In genomic region chr1:2429780-2430591, GRCh38 we compare ENCODE assay signal across 11 cellular contexts. TPM values are rescaled to one million over a fixed set of nuclear protein-coding genes. Genes with fewer than 3 reads are reported as not detected.
DNase-seq lines count a peak whose midpoint lies in the region; ATAC-seq, FAIRE-seq and TF ChIP-seq lines count a peak whose summit lies in the region.
"Had no signal": no experiment of that assay in that cellular context is flagged by ENCODE, and none has a peak within 500 bp of the region (broad histone marks: within the 10 kb centered on the region; RNA-seq: fewer than 3 reads in every experiment).

No MANE protein-coding gene starts in this region.

- intact Hi-C loops in CD14-positive monocyte (cut with micrococcal nuclease) (no loop called here), HepG2 (cut with micrococcal nuclease; ENCODE audit: unreplicated experiment) (no loop called here)

- H3K4me1 ChIP-seq in HEK293 (ENCODE audit: control insufficient read depth, insufficient read depth, low read length): no peaks in the 10 kb centered on the region
- H3K4me1 ChIP-seq in HepG2 (ENCODE audit: insufficient read depth, low read length): no peaks in the 10 kb centered on the region

- BruUV-seq in HepG2 (replicated peaks; lab: Mats Ljungman, UMichigan): no TSS peak

- H3K4me3 ChIP-seq in HEK293 (ENCODE audit: low read depth, low read length): no peak overlapping the region
- H3K4me3 ChIP-seq in astrocyte of the cerebellum (ENCODE audit: low read depth, low read length): no peak overlapping the region
- H3K4me3 ChIP-seq in HepG2 (replicated peaks in 1 of 3; ENCODE audit: insufficient read depth in 1 of 3, low read depth in 2 of 3, low read length in 3 of 3): no peak overlapping the region

- H2AFZ ChIP-seq in HepG2 (ENCODE audit: low read length): no peak overlapping the region

- H3K4me2 ChIP-seq in HepG2 (ENCODE audit: low read depth, low read length): no peak overlapping the region

- peaks cover 11 to 15% (median 13%) of the 10 kb centered on the region in 7 donors for H3K9me3 Mint-ChIP-seq in CD14-positive monocyte
- H3K9me3 Mint-ChIP-seq: natural killer cell had no signal

- WGBS in HepG2 (ENCODE audit: low lambda C conversion rate): 42% methylated on average over 5 of the region's 20 CpGs

- H3K27ac ChIP-seq in HEK293 (ENCODE audit: extremely low read depth, low read depth, low read length): no peak overlapping the region
- H3K27ac ChIP-seq in HepG2 (ENCODE audit: extremely low read length, insufficient read depth, low read length): no peak overlapping the region

- H3K27me3 ChIP-seq in HepG2 (ENCODE audit: control insufficient read depth in 1 of 2, insufficient read depth in 2 of 2, low read length in 2 of 2): peaks cover 18 to 77% of the 10 kb centered on the region in 2 experiments

- POLR2A ChIA-PET in HEK293 (lab: Yijun Ruan, JAX): no interaction called here
- POLR2A ChIA-PET in HepG2 (lab: Yijun Ruan, JAX): no interaction called here

- no peaks in the 10 kb centered on the region for H3K79me2 ChIP-seq in HepG2 (ENCODE audit: insufficient read depth, low read length)

- TF ChIP-seq CTCF in CD14-positive monocyte (IDR thresholded peaks at IDR 0.05) (peak; percentile 25), HEK293 (tag by site-specific recombination; IDR thresholded peaks at IDR 0.05) (peak; percentile 28; the same call in 1 of the 2 replicates), astrocyte of the cerebellum (IDR thresholded peaks at IDR 0.05; ENCODE audit: low read depth, low read length, missing control alignments) (peak; percentile 18), HepG2 (CRISPR knock-in tag; IDR thresholded peaks at IDR 0.05) (peak; percentile 56)

- FAIRE-seq in HepG2 (lab: Jason Lieb, UNC): no peak
- FAIRE-seq: GM12891 had no signal

- TF ChIP-seq EP300 in HepG2 (IDR thresholded peaks at IDR 0.05; ENCODE audit: low read depth in 2 of 2, low read length in 2 of 2) (no peak), HepG2 (CRISPR knock-in tag; IDR thresholded peaks at IDR 0.05; ENCODE audit: borderline replicate concordance) (no peak)

- H3K27me3 Mint-ChIP-seq in CD14-positive monocyte (ENCODE audit: low read depth in 3 of 3): peaks cover 6 to 17% (median 9%) of the 10 kb centered on the region in 3 donors
- H3K27me3 Mint-ChIP-seq in T-helper 17 cell: no peaks in the 10 kb centered on the region

- CTCF ChIA-PET in HEK293 (lab: Yijun Ruan, JAX): interaction anchor here (0.7 to 1.8 kb wide), 4 partner anchors 9 to 118 kb away, joined by 3 to 5 read pairs (median 3); no protein-coding TSS in a partner anchor
- CTCF ChIA-PET in HepG2 (lab: Yijun Ruan, JAX; ENCODE audit: low intra/inter-chr PET ratio, low total read pairs): no interaction called here

- no peak for TF ChIP-seq POLR2A in HepG2 (IDR thresholded peaks at IDR 0.05; ENCODE audit: insufficient read depth in 1 of 2, low read depth in 2 of 2, low read length in 2 of 2)

- no peak overlapping the region for H3K4me3 Mint-ChIP-seq in CD14-positive monocyte
- no peak overlapping the region for H3K4me3 Mint-ChIP-seq in T-helper 17 cell
- H3K4me3 Mint-ChIP-seq: natural killer cell had no signal

- no peak overlapping the region for H3K27ac Mint-ChIP-seq in CD14-positive monocyte
- H3K27ac Mint-ChIP-seq in T-helper 17 cell: no peak overlapping the region
- H3K27ac Mint-ChIP-seq: natural killer cell had no signal

- H3K36me3 Mint-ChIP-seq in CD14-positive monocyte (no peaks in the 10 kb centered on the region), T-helper 17 cell (ENCODE audit: low read depth) (no peaks in the 10 kb centered on the region)
- H3K36me3 Mint-ChIP-seq: natural killer cell had no signal

- no peak for TF ChIP-seq RAD21 in HepG2 (CRISPR knock-in tag; IDR thresholded peaks at IDR 0.05)

- DNase-seq in CD14-positive monocyte (ENCODE audit: low spot score) (no peak), astrocyte of the cerebellum (ENCODE audit: low read depth) (no peak), HepG2 (ENCODE audit: low spot score) (no peak), DMS114 treated with DMSO at 0.1 percent for 48 hours (lab: John Stamatoyannopoulos, UW; ENCODE audit: unreplicated experiment) (no peak), NCI-H446 treated with DMSO at 0.1 percent for 48 hours (lab: John Stamatoyannopoulos, UW) (no peak), T-helper 17 cell (no peak)
- no peak for DNase-seq in effector CD4-positive, alpha-beta T cell
- DNase-seq: natural killer cell, NCI-H524 had no signal

- no peaks in the 10 kb centered on the region for H3K9me3 ChIP-seq in HEK293 (ENCODE audit: control insufficient read depth, insufficient read depth, low read depth, low read length)
- peaks cover 12% of the 10 kb centered on the region; the same call in 1 of the 2 replicates for H3K9me3 ChIP-seq in HepG2 (ENCODE audit: low read length)
- no peaks in the 10 kb centered on the region for H3K9me3 ChIP-seq in T-helper 17 cell (ENCODE audit: control insufficient read depth, low read length, poor library complexity, severe bottlenecking)

- in situ Hi-C loops in astrocyte of the cerebellum (cut with HindIII; ENCODE audit: low sequenced_read_pairs): loop anchor here (10.0 kb wide), 2 partner anchors 85 to 135 kb away; no protein-coding TSS in a partner anchor
- in situ Hi-C loops in HepG2 (cut with HindIII; ENCODE audit: extremely low pct_ligation_motif_present, low pct_unique_long_range_greater_than_20kb): no loop called here

- no peaks in the 10 kb centered on the region for H3K4me1 Mint-ChIP-seq in CD14-positive monocyte
- peaks cover 2% of the 10 kb centered on the region for H3K4me1 Mint-ChIP-seq in T-helper 17 cell

- ATAC-seq in HepG2 (no peak), T-helper 17 cell (no peak)
- ATAC-seq: natural killer cell had no signal

- no peak overlapping the region for H3K9ac ChIP-seq in HepG2 (ENCODE audit: insufficient read depth, low read depth, low read length)

- H4K20me1 ChIP-seq in HepG2 (ENCODE audit: insufficient read depth, low read length): no peaks in the 10 kb centered on the region

- no peaks in the 10 kb centered on the region for H3K36me3 ChIP-seq in HEK293 (ENCODE audit: control insufficient read depth in 2 of 2, insufficient read depth in 1 of 2, low read length in 2 of 2)
- H3K36me3 ChIP-seq in HepG2 (replicated peaks in 1 of 2; ENCODE audit: control insufficient read depth in 1 of 2, insufficient read depth in 2 of 2, low read length in 2 of 2): no peaks in the 10 kb centered on the region

RNA-seq across cellular contexts. Expression of gene PEX10, which starts 17.6 kb away (rescaled TPM):
- polyA plus RNA-seq in CD14-positive monocyte: 10 to 100 TPM in 1 of 2 donors, 1 to 10 TPM in 1; 8.2 to 10.5 TPM
- total RNA-seq in HepG2 (2016; rRNA removed; fragmentation: Illumina TruSeq; extraction: Trizol): 38.3 and 39.6 TPM in 2 replicates
- 20.2 and 25.8 TPM in 2 replicates for total RNA-seq in HepG2 (2016; cell fraction: cytosol; rRNA removed; fragmentation: Illumina TruSeq; extraction: Trizol; ENCODE audit: low read depth)
- 37.8 and 38.9 TPM in 2 replicates for total RNA-seq in HepG2 (2016; cell fraction: insoluble cytoplasmic fraction; rRNA removed; fragmentation: Illumina TruSeq; extraction: Trizol)
- 53.4 and 59.7 TPM in 2 replicates for total RNA-seq in HepG2 (2016; cell fraction: membrane; rRNA removed; fragmentation: Illumina TruSeq; extraction: Trizol)
- total RNA-seq in HepG2 (2016; cell fraction: nucleus; rRNA removed; fragmentation: Illumina TruSeq; extraction: Trizol): 27.1 and 27.5 TPM in 2 replicates
- polyA plus RNA-seq in HepG2 (2011; rRNA removed): 16.1 and 21.0 TPM in 2 replicates
- polyA plus RNA-seq in HepG2 (2011; cell fraction: cytosol; rRNA removed): 16.3 and 20.9 TPM in 2 replicates
- 49.0 and 57.5 TPM in 2 replicates for polyA plus RNA-seq in HepG2 (2011; cell fraction: nucleus; rRNA removed)
- polyA plus RNA-seq in HepG2 (2012): 13.3 and 14.5 TPM in 2 replicates
- polyA plus RNA-seq in HepG2 (2016; cell fraction: cytosol; fragmentation: Illumina TruSeq; extraction: Trizol; ENCODE audit: low read depth): 27.1 and 37.0 TPM in 2 replicates
- polyA plus RNA-seq in HepG2 (2016; cell fraction: insoluble cytoplasmic fraction; fragmentation: Illumina TruSeq; extraction: Trizol; ENCODE audit: low read depth): 36.5 and 40.8 TPM in 2 replicates
- 47.4 and 49.9 TPM in 2 replicates for polyA plus RNA-seq in HepG2 (2016; cell fraction: membrane; fragmentation: Illumina TruSeq; extraction: Trizol; ENCODE audit: low read depth)
- polyA plus RNA-seq in HepG2 (2016; cell fraction: nucleus; fragmentation: Illumina TruSeq; extraction: Trizol; ENCODE audit: insufficient read depth, low read depth): 44.7 and 46.3 TPM in 2 replicates
- polyA minus RNA-seq in HepG2 (2011; rRNA and poly(A)+ RNA removed; ENCODE audit: low replicate concordance): 15.3 and 46.5 TPM in 2 replicates
- polyA minus RNA-seq in HepG2 (2011; cell fraction: cytosol; rRNA and poly(A)+ RNA removed): 9.7 and 12.0 TPM in 2 replicates
- 18.4 and 20.1 TPM in 2 replicates for polyA minus RNA-seq in HepG2 (2011; cell fraction: nucleus; rRNA and poly(A)+ RNA removed)
- total RNA-seq in T-helper 17 cell: 1 to 10 TPM; 7.3 to 8.3 TPM

RNA-seq across cellular contexts. Expression of gene RER1, which starts 38.3 kb away (rescaled TPM):
- polyA plus RNA-seq in CD14-positive monocyte (100 to 1,000 TPM; 193 to 235 TPM), HepG2 (2011; rRNA removed) (135 and 164 TPM in 2 replicates)
- total RNA-seq in HepG2 (2016; rRNA removed; fragmentation: Illumina TruSeq; extraction: Trizol) (83.9 and 128 TPM in 2 replicates), T-helper 17 cell (10 to 100 TPM; 68.4 to 70.0 TPM)
- total RNA-seq in HepG2 (2016; cell fraction: cytosol; rRNA removed; fragmentation: Illumina TruSeq; extraction: Trizol; ENCODE audit: low read depth): 51.3 and 72.8 TPM in 2 replicates
- 89.5 and 137 TPM in 2 replicates for total RNA-seq in HepG2 (2016; cell fraction: insoluble cytoplasmic fraction; rRNA removed; fragmentation: Illumina TruSeq; extraction: Trizol)
- total RNA-seq in HepG2 (2016; cell fraction: membrane; rRNA removed; fragmentation: Illumina TruSeq; extraction: Trizol): 77.4 and 86.1 TPM in 2 replicates
- total RNA-seq in HepG2 (2016; cell fraction: nucleus; rRNA removed; fragmentation: Illumina TruSeq; extraction: Trizol): 76.0 and 95.5 TPM in 2 replicates
- 82.7 and 131 TPM in 2 replicates for polyA plus RNA-seq in HepG2 (2011; cell fraction: cytosol; rRNA removed)
- 155 and 197 TPM in 2 replicates for polyA plus RNA-seq in HepG2 (2011; cell fraction: nucleus; rRNA removed)
- 64.5 and 73.8 TPM in 2 replicates for polyA plus RNA-seq in HepG2 (2012)
- polyA plus RNA-seq in HepG2 (2016; cell fraction: cytosol; fragmentation: Illumina TruSeq; extraction: Trizol; ENCODE audit: low read depth): 84.3 and 98.6 TPM in 2 replicates
- 87.8 and 97.0 TPM in 2 replicates for polyA plus RNA-seq in HepG2 (2016; cell fraction: insoluble cytoplasmic fraction; fragmentation: Illumina TruSeq; extraction: Trizol; ENCODE audit: low read depth)
- polyA plus RNA-seq in HepG2 (2016; cell fraction: membrane; fragmentation: Illumina TruSeq; extraction: Trizol; ENCODE audit: low read depth): 69.1 and 85.3 TPM in 2 replicates
- polyA plus RNA-seq in HepG2 (2016; cell fraction: nucleus; fragmentation: Illumina TruSeq; extraction: Trizol; ENCODE audit: insufficient read depth, low read depth): 191 and 194 TPM in 2 replicates
- polyA minus RNA-seq in HepG2 (2011; rRNA and poly(A)+ RNA removed; ENCODE audit: low replicate concordance): 95.9 and 234 TPM in 2 replicates
- polyA minus RNA-seq in HepG2 (2011; cell fraction: cytosol; rRNA and poly(A)+ RNA removed): 32.9 and 45.5 TPM in 2 replicates
- polyA minus RNA-seq in HepG2 (2011; cell fraction: nucleus; rRNA and poly(A)+ RNA removed): 23.3 and 29.3 TPM in 2 replicates

RNA-seq across cellular contexts. Expression of gene MORN1, which starts 38.6 kb away (rescaled TPM):
- polyA plus RNA-seq in CD14-positive monocyte (1 to 10 TPM; 1.5 to 1.7 TPM), HepG2 (2011; rRNA removed) (2.6 and 3.1 TPM in 2 replicates)
- total RNA-seq in HepG2 (2016; rRNA removed; fragmentation: Illumina TruSeq; extraction: Trizol) (3.9 and 6.5 TPM in 2 replicates), T-helper 17 cell (1 to 10 TPM; 7.0 to 8.4 TPM)
- total RNA-seq in HepG2 (2016; cell fraction: cytosol; rRNA removed; fragmentation: Illumina TruSeq; extraction: Trizol; ENCODE audit: low read depth): 1.5 and 2.2 TPM in 2 replicates
- 3.5 and 5.4 TPM in 2 replicates for total RNA-seq in HepG2 (2016; cell fraction: insoluble cytoplasmic fraction; rRNA removed; fragmentation: Illumina TruSeq; extraction: Trizol)
- 1.7 and 1.8 TPM in 2 replicates for total RNA-seq in HepG2 (2016; cell fraction: membrane; rRNA removed; fragmentation: Illumina TruSeq; extraction: Trizol)
- 6.4 and 6.8 TPM in 2 replicates for total RNA-seq in HepG2 (2016; cell fraction: nucleus; rRNA removed; fragmentation: Illumina TruSeq; extraction: Trizol)
- polyA plus RNA-seq in HepG2 (2011; cell fraction: cytosol; rRNA removed): 2.5 and 3.1 TPM in 2 replicates
- 7.8 and 8.8 TPM in 2 replicates for polyA plus RNA-seq in HepG2 (2011; cell fraction: nucleus; rRNA removed)
- 1.3 and 1.7 TPM in 2 replicates for polyA plus RNA-seq in HepG2 (2012)
- polyA plus RNA-seq in HepG2 (2016; cell fraction: cytosol; fragmentation: Illumina TruSeq; extraction: Trizol; ENCODE audit: low read depth): 0.84 and 1.9 TPM in 2 replicates
- polyA plus RNA-seq in HepG2 (2016; cell fraction: insoluble cytoplasmic fraction; fragmentation: Illumina TruSeq; extraction: Trizol; ENCODE audit: low read depth): 2.3 and 3.3 TPM in 2 replicates
- polyA plus RNA-seq in HepG2 (2016; cell fraction: membrane; fragmentation: Illumina TruSeq; extraction: Trizol; ENCODE audit: low read depth): 0.73 and 1.3 TPM in 2 replicates
- 8.2 and 9.2 TPM in 2 replicates for polyA plus RNA-seq in HepG2 (2016; cell fraction: nucleus; fragmentation: Illumina TruSeq; extraction: Trizol; ENCODE audit: insufficient read depth, low read depth)
- polyA minus RNA-seq in HepG2 (2011; rRNA and poly(A)+ RNA removed; ENCODE audit: low replicate concordance): 6.7 and 28.4 TPM in 2 replicates
- polyA minus RNA-seq in HepG2 (2011; cell fraction: cytosol; rRNA and poly(A)+ RNA removed): 1.3 and 3.0 TPM in 2 replicates
- polyA minus RNA-seq in HepG2 (2011; cell fraction: nucleus; rRNA and poly(A)+ RNA removed): 7.5 and 8.9 TPM in 2 replicates

RNA-seq across cellular contexts. Expression of gene PLCH2, which starts 46.1 kb away (rescaled TPM):
- polyA plus RNA-seq in CD14-positive monocyte (not detected), HepG2 (2011; rRNA removed) (0.67 and 1.3 TPM in 2 replicates)
- total RNA-seq in HepG2 (2016; rRNA removed; fragmentation: Illumina TruSeq; extraction: Trizol) (0.14 and 0.15 TPM in 2 replicates), T-helper 17 cell (10 to 100 TPM; 30.0 to 39.3 TPM)
- under 0.01 TPM in 1 of 2 replicates, not detected in the other for total RNA-seq in HepG2 (2016; cell fraction: cytosol; rRNA removed; fragmentation: Illumina TruSeq; extraction: Trizol; ENCODE audit: low read depth)
- 0.12 and 0.22 TPM in 2 replicates for total RNA-seq in HepG2 (2016; cell fraction: insoluble cytoplasmic fraction; rRNA removed; fragmentation: Illumina TruSeq; extraction: Trizol)
- total RNA-seq in HepG2 (2016; cell fraction: membrane; rRNA removed; fragmentation: Illumina TruSeq; extraction: Trizol): 0.06 and 0.10 TPM in 2 replicates
- 0.19 and 0.22 TPM in 2 replicates for total RNA-seq in HepG2 (2016; cell fraction: nucleus; rRNA removed; fragmentation: Illumina TruSeq; extraction: Trizol)
- polyA plus RNA-seq in HepG2 (2011; cell fraction: cytosol; rRNA removed): 0.32 and 0.78 TPM in 2 replicates
- polyA plus RNA-seq in HepG2 (2011; cell fraction: nucleus; rRNA removed): 6.0 and 6.1 TPM in 2 replicates
- polyA plus RNA-seq in HepG2 (2012): 0.11 and 0.15 TPM in 2 replicates
- polyA plus RNA-seq in HepG2 (2016; cell fraction: cytosol; fragmentation: Illumina TruSeq; extraction: Trizol; ENCODE audit: low read depth): 0.05 TPM in 1 of 2 replicates, not detected in the other
- polyA plus RNA-seq in HepG2 (2016; cell fraction: insoluble cytoplasmic fraction; fragmentation: Illumina TruSeq; extraction: Trizol; ENCODE audit: low read depth): 0.10 and 0.20 TPM in 2 replicates
- 0.07 TPM in 1 of 2 replicates, not detected in the other for polyA plus RNA-seq in HepG2 (2016; cell fraction: membrane; fragmentation: Illumina TruSeq; extraction: Trizol; ENCODE audit: low read depth)
- 0.37 and 0.83 TPM in 2 replicates for polyA plus RNA-seq in HepG2 (2016; cell fraction: nucleus; fragmentation: Illumina TruSeq; extraction: Trizol; ENCODE audit: insufficient read depth, low read depth)
- polyA minus RNA-seq in HepG2 (2011; rRNA and poly(A)+ RNA removed; ENCODE audit: low replicate concordance): 1.2 TPM in 1 of 2 replicates, not detected in the other
- 0.20 TPM in 1 of 2 replicates, not detected in the other for polyA minus RNA-seq in HepG2 (2011; cell fraction: cytosol; rRNA and poly(A)+ RNA removed)
- polyA minus RNA-seq in HepG2 (2011; cell fraction: nucleus; rRNA and poly(A)+ RNA removed): 0.90 and 1.2 TPM in 2 replicates
